8 cellular contexts compared by ENCODE assay signal in the genomic region with DNA sequence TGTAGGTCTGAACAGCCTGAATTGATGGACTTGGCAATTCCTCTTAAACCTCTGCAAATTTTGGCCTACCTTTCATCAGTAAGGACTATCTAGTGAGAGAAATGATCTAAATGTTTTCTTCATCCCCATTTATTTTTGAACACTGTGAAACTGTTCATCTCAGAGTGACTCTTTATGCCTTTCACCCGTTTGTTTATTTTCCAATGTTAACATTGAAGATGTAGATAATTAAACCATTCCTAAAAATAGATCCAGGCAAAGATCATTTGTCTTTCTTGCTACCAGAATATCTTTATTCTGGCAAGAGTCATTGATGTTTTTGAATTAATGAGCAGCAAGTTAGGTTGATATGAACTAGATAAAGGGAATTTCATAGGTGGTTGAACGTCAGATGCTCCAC. TPM values are rescaled to one million over a fixed set of nuclear protein-coding genes. Genes with fewer than 3 reads are reported as not detected.
DNase-seq lines count a peak whose midpoint lies in the region; ATAC-seq and TF ChIP-seq lines count a peak whose summit lies in the region.

No MANE protein-coding gene starts in this region.

- peaks cover 51% of the 10 kb centered on the region for H3K4me1 Mint-ChIP-seq in nephron progenitor cell

- peaks cover 28% of the 10 kb centered on the region for H3K27me3 Mint-ChIP-seq in nephron progenitor cell (ENCODE audit: low read depth, poor library complexity)

- TF ChIP-seq POLR2A in NB4 (IDR thresholded peaks at IDR 0.05; ENCODE audit: extremely low read depth, insufficient read length) = no peak

- H3K4me3 Mint-ChIP-seq in nephron progenitor cell = peak overlapping the region; percentile 64

- no peak for TF ChIP-seq CTCF in AG10803 (conservative IDR thresholded peaks at IDR 0.05; ENCODE audit: low read length)
- no peak for TF ChIP-seq CTCF in NB4 (IDR thresholded peaks at IDR 0.05; ENCODE audit: low read depth, low read length)
- no peak for TF ChIP-seq CTCF in colonic mucosa (IDR thresholded peaks at IDR 0.05)
- TF ChIP-seq CTCF in nephron progenitor cell (IDR thresholded peaks at IDR 0.05) = no peak

- intact Hi-C loops in colonic mucosa (cut with DNase I) = loop anchor here (5.0 kb wide), 1 partner anchor 71 kb away; no protein-coding TSS in a partner anchor

- no peak overlapping the region for H3K27ac Mint-ChIP-seq in nephron progenitor cell

- no peaks in the 10 kb centered on the region for H3K36me3 ChIP-seq in colonic mucosa

- DNase-seq in AG10803 (ENCODE audit: low read depth) (no peak), NB4 (ENCODE audit: low read depth) (no peak), colonic mucosa (no peak), nephron progenitor cell (no peak), NCI-H187 (lab: John Stamatoyannopoulos, UW) (no peak), T1000 (lab: John Stamatoyannopoulos, UW) (no peak)

- no peak overlapping the region for H3K9ac ChIP-seq in colonic mucosa (ENCODE audit: low read depth in 2 of 2, low read length in 2 of 2)

- no peaks in the 10 kb centered on the region for H3K9me3 ChIP-seq in colonic mucosa

- peak overlapping the region; percentile 78 for H3K4me3 ChIP-seq in AG10803 (ENCODE audit: low read length)
- peak overlapping the region; percentile 23 for H3K4me3 ChIP-seq in NB4 (ENCODE audit: low read depth, low read length)
- peak overlapping the region; percentile 80 for H3K4me3 ChIP-seq in colonic mucosa

- no peak overlapping the region for H3K27ac ChIP-seq in colonic mucosa

- ATAC-seq in GM19397 (IDR thresholded peaks at IDR 0.05; ENCODE audit: unreplicated experiment) (no peak), GM18867 (IDR thresholded peaks at IDR 0.05; ENCODE audit: unreplicated experiment) (no peak)

- H3K9me3 Mint-ChIP-seq in nephron progenitor cell = no peaks in the 10 kb centered on the region

- no peaks in the 10 kb centered on the region for H3K4me1 ChIP-seq in colonic mucosa

- H3K36me3 Mint-ChIP-seq in nephron progenitor cell (ENCODE audit: low read depth) = no peaks in the 10 kb centered on the region

- no peaks in the 10 kb centered on the region for H3K27me3 ChIP-seq in colonic mucosa

RNA-seq across cellular contexts. Expression of gene CPEB4, which starts 3.2 kb away (rescaled TPM):
- 10 to 100 TPM; 23.3 to 41.7 TPM for total RNA-seq in colonic mucosa

Comparison
In these comparisons a context has a peak if more than half of its experiments do, and no peak if none do; other contexts are left out.
1. H3K4me3 ChIP-seq: peak in every context shown above with its lines; median percentile 80 in colonic mucosa; 78 in AG10803; 23 in NB4.